ENCODE assay signal across 18 cellular contexts in genomic region chr14:68562911-68563255, GRCh38.
A peak's percentile ranks its signal among the peaks of the same experiment; 100 is the strongest.
DNase-seq lines count a peak whose midpoint lies in the region; ATAC-seq and TF ChIP-seq lines count a peak whose summit lies in the region.
"Had no signal": no experiment of that assay in that cellular context is flagged by ENCODE, and none has a peak within 500 bp of the region (broad histone marks: within the 10 kb centered on the region; RNA-seq: fewer than 3 reads in every experiment).

No MANE protein-coding gene starts in this region.

- H3K36me3 Mint-ChIP-seq in progenitor cell of endocrine pancreas (ENCODE audit: insufficient read depth), result no peaks in the 10 kb centered on the region
- H3K36me3 Mint-ChIP-seq: activated naive CD4-positive, alpha-beta T cell treated with anti-CD3 and anti-CD28 coated beads, Interleukin-2, amount 50 U/mL, for 24 hours had no signal

- peak overlapping the region; percentile 94 for H3K27ac Mint-ChIP-seq in progenitor cell of endocrine pancreas
- H3K27ac Mint-ChIP-seq: activated naive CD4-positive, alpha-beta T cell treated with anti-CD3 and anti-CD28 coated beads, Interleukin-2, amount 50 U/mL, for 24 hours had no signal

- peaks cover 3% of the 10 kb centered on the region for H3K9me3 Mint-ChIP-seq in progenitor cell of endocrine pancreas (ENCODE audit: low read depth)
- H3K9me3 Mint-ChIP-seq: activated naive CD4-positive, alpha-beta T cell treated with anti-CD3 and anti-CD28 coated beads, Interleukin-2, amount 50 U/mL, for 24 hours; stimulated activated naive CD8-positive, alpha-beta T cell treated with anti-CD3 and anti-CD28 coated beads, Interleukin-15, Interleukin-2, amounts not matched to agents 100 ng/mL and 50 ng/mL, for 24 hours had no signal

- no peak overlapping the region for H3K4me3 Mint-ChIP-seq in progenitor cell of endocrine pancreas (ENCODE audit: low read depth)
- H3K4me3 Mint-ChIP-seq: activated naive CD4-positive, alpha-beta T cell treated with anti-CD3 and anti-CD28 coated beads, Interleukin-2, amount 50 U/mL, for 24 hours; stimulated activated naive CD8-positive, alpha-beta T cell treated with anti-CD3 and anti-CD28 coated beads, Interleukin-15, Interleukin-2, amounts not matched to agents 100 ng/mL and 50 ng/mL, for 24 hours had no signal

- ATAC-seq in heart left ventricle, result no peak
- peak; percentile 72 for ATAC-seq in left lobe of liver
- ATAC-seq in HG02885 (IDR thresholded peaks at IDR 0.05; ENCODE audit: poor library complexity, unreplicated experiment), result no peak

- WGBS in heart left ventricle, 4 donors, result 96 to 97% (median 96%) methylated on average over 7 to 9 of the region's 9 CpGs

- peaks cover 52% of the 10 kb centered on the region for H3K4me1 Mint-ChIP-seq in progenitor cell of endocrine pancreas (ENCODE audit: low read depth)

- H3K27me3 Mint-ChIP-seq in progenitor cell of endocrine pancreas, result no peaks in the 10 kb centered on the region
- H3K27me3 Mint-ChIP-seq: activated naive CD4-positive, alpha-beta T cell treated with anti-CD3 and anti-CD28 coated beads, Interleukin-2, amount 50 U/mL, for 24 hours; stimulated activated naive CD8-positive, alpha-beta T cell treated with anti-CD3 and anti-CD28 coated beads, Interleukin-15, Interleukin-2, amounts not matched to agents 100 ng/mL and 50 ng/mL, for 24 hours had no signal

- no peak for TF ChIP-seq CTCF in heart left ventricle (IDR thresholded peaks at IDR 0.05)
- no peak for TF ChIP-seq CTCF in progenitor cell of endocrine pancreas (IDR thresholded peaks at IDR 0.05; ENCODE audit: unreplicated experiment)
- TF ChIP-seq CTCF in uterus (IDR thresholded peaks at IDR 0.05), result no peak
- no peak for TF ChIP-seq CTCF in GM10266 (IDR thresholded peaks at IDR 0.05; ENCODE audit: control insufficient read depth, insufficient read depth, low read depth, missing control alignments)

- H3K4me3 ChIP-seq in heart left ventricle, result no peak overlapping the region
- no peak overlapping the region for H3K4me3 ChIP-seq in uterus

- no peak for TF ChIP-seq POLR2A in heart left ventricle (IDR thresholded peaks at IDR 0.05)
- no peak for TF ChIP-seq POLR2A in uterus (IDR thresholded peaks at IDR 0.05)

- H3K27me3 ChIP-seq in heart left ventricle, result no peaks in the 10 kb centered on the region
- H3K27me3 ChIP-seq in uterus, result no peaks in the 10 kb centered on the region

- H3K9me3 ChIP-seq in heart left ventricle (no peaks in the 10 kb centered on the region), uterus (no peaks in the 10 kb centered on the region)

- DNase-seq in heart left ventricle (no peak), cardiac septum (ENCODE audit: low spot score) (no peak), left lobe of liver (ENCODE audit: low spot score) (peak; percentile 84), progenitor cell of endocrine pancreas (ENCODE audit: low spot score, unreplicated experiment) (no peak), uterus (no peak), GM10266 (ENCODE audit: extremely low spot score) (no peak), DMS153 treated with DMSO at 0.1 percent for 48 hours (lab: John Stamatoyannopoulos, UW; ENCODE audit: unreplicated experiment) (no peak)
- DNase-seq: 8988T; cortex of kidney; kidney; MM.1S; NCI-H226; stimulated activated CD4-positive, alpha-beta T cell treated with anti-CD3 and anti-CD28 coated beads, Interleukin-4, amount 100 ng/mL, for 24 hours; T-helper 9 cell had no signal

- H3K27ac ChIP-seq in heart left ventricle (peak overlapping the region; percentile 48 to 91 (median 78)), uterus (peak overlapping the region; percentile 88 to 95)
- H3K27ac ChIP-seq: HL-60 had no signal

- H3K4me1 ChIP-seq in heart left ventricle, result peaks cover 3 to 58% (median 34%) of the 10 kb centered on the region in 12 donors
- H3K4me1 ChIP-seq in uterus, result peaks cover 14 to 29% of the 10 kb centered on the region in 2 donors

- no peaks in the 10 kb centered on the region for H3K36me3 ChIP-seq in heart left ventricle
- H3K36me3 ChIP-seq in uterus, result no peaks in the 10 kb centered on the region

- intact Hi-C loops in heart left ventricle (cut with DNase I) (no loop called here), cardiac septum (cut with DNase I) (loop anchor here (5.0 kb wide), 1 partner anchor 119 kb away; no protein-coding TSS in a partner anchor), uterus (cut with DNase I; ENCODE audit: low total_unique reads) (no loop called here)
